Comparison of ENCODE assay signal across 1 cellular context in the genomic region with DNA sequence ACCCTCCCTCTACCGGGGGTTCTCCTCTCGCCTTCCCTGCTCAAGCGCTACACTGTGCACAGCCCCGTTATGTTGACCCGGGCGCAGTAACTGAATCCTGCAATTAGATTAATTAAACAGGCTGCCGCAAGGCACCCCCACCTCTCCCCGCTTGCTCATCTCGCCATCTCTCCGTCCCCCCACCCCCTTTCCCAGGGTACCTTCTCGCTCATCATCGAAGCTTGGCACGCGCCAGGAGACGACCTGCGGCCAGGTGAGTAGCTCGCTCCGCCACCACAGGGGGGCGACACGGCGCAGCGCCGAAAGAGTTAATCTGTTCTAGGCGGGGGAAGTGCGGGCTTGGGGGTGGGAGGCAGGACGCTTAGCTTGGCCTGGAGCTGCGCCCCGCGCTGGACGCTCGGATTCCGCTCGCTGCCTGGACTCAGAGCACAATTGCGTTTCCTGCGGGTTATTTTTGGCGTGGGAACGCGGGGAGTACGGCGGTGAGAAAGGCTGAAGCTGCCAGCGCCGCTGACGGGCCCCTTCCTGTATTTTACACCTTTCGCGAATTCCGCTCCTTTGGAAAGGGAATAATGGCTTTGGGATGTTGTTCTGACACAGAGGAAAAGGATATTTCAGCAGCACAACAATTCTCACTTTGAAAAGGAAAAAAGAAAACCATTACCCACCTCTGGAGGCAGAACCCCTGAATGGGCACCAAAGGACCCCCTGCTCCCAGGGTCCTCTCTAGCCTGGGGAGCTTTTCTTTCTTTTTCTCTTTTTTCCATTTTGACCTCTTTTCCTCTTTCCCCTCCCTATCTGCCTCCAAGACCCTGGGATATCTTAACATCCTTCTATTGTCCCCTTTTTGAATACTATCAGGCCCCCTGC.
TF ChIP-seq lines count a peak whose summit lies in the region.

No MANE protein-coding gene starts in this region.

TF ChIP-seq in K562, 482 proteins besides CTCF, POLR2A, EP300 and RAD21 (continued from another document and continues in another):
- TF ChIP-seq, protein P1, sequence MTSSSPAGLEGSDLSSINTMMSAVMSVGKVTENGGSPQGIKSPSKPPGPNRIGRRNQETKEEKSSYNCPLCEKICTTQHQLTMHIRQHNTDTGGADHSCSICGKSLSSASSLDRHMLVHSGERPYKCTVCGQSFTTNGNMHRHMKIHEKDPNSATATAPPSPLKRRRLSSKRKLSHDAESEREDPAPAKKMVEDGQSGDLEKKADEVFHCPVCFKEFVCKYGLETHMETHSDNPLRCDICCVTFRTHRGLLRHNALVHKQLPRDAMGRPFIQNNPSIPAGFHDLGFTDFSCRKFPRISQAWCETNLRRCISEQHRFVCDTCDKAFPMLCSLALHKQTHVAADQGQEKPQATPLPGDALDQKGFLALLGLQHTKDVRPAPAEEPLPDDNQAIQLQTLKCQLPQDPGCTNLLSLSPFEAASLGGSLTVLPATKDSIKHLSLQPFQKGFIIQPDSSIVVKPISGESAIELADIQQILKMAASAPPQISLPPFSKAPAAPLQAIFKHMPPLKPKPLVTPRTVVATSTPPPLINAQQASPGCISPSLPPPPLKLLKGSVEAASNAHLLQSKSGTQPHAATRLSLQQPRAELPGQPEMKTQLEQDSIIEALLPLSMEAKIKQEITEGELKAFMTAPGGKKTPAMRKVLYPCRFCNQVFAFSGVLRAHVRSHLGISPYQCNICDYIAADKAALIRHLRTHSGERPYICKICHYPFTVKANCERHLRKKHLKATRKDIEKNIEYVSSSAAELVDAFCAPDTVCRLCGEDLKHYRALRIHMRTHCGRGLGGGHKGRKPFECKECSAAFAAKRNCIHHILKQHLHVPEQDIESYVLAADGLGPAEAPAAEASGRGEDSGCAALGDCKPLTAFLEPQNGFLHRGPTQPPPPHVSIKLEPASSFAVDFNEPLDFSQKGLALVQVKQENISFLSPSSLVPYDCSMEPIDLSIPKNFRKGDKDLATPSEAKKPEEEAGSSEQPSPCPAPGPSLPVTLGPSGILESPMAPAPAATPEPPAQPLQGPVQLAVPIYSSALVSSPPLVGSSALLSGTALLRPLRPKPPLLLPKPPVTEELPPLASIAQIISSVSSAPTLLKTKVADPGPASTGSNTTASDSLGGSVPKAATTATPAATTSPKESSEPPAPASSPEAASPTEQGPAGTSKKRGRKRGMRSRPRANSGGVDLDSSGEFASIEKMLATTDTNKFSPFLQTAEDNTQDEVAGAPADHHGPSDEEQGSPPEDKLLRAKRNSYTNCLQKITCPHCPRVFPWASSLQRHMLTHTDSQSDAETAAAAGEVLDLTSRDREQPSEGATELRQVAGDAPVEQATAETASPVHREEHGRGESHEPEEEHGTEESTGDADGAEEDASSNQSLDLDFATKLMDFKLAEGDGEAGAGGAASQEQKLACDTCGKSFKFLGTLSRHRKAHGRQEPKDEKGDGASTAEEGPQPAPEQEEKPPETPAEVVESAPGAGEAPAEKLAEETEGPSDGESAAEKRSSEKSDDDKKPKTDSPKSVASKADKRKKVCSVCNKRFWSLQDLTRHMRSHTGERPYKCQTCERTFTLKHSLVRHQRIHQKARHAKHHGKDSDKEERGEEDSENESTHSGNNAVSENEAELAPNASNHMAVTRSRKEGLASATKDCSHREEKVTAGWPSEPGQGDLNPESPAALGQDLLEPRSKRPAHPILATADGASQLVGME (CRISPR knock-in tag; IDR thresholded peaks at IDR 0.05), result no peak
- TF ChIP-seq, protein P2, sequence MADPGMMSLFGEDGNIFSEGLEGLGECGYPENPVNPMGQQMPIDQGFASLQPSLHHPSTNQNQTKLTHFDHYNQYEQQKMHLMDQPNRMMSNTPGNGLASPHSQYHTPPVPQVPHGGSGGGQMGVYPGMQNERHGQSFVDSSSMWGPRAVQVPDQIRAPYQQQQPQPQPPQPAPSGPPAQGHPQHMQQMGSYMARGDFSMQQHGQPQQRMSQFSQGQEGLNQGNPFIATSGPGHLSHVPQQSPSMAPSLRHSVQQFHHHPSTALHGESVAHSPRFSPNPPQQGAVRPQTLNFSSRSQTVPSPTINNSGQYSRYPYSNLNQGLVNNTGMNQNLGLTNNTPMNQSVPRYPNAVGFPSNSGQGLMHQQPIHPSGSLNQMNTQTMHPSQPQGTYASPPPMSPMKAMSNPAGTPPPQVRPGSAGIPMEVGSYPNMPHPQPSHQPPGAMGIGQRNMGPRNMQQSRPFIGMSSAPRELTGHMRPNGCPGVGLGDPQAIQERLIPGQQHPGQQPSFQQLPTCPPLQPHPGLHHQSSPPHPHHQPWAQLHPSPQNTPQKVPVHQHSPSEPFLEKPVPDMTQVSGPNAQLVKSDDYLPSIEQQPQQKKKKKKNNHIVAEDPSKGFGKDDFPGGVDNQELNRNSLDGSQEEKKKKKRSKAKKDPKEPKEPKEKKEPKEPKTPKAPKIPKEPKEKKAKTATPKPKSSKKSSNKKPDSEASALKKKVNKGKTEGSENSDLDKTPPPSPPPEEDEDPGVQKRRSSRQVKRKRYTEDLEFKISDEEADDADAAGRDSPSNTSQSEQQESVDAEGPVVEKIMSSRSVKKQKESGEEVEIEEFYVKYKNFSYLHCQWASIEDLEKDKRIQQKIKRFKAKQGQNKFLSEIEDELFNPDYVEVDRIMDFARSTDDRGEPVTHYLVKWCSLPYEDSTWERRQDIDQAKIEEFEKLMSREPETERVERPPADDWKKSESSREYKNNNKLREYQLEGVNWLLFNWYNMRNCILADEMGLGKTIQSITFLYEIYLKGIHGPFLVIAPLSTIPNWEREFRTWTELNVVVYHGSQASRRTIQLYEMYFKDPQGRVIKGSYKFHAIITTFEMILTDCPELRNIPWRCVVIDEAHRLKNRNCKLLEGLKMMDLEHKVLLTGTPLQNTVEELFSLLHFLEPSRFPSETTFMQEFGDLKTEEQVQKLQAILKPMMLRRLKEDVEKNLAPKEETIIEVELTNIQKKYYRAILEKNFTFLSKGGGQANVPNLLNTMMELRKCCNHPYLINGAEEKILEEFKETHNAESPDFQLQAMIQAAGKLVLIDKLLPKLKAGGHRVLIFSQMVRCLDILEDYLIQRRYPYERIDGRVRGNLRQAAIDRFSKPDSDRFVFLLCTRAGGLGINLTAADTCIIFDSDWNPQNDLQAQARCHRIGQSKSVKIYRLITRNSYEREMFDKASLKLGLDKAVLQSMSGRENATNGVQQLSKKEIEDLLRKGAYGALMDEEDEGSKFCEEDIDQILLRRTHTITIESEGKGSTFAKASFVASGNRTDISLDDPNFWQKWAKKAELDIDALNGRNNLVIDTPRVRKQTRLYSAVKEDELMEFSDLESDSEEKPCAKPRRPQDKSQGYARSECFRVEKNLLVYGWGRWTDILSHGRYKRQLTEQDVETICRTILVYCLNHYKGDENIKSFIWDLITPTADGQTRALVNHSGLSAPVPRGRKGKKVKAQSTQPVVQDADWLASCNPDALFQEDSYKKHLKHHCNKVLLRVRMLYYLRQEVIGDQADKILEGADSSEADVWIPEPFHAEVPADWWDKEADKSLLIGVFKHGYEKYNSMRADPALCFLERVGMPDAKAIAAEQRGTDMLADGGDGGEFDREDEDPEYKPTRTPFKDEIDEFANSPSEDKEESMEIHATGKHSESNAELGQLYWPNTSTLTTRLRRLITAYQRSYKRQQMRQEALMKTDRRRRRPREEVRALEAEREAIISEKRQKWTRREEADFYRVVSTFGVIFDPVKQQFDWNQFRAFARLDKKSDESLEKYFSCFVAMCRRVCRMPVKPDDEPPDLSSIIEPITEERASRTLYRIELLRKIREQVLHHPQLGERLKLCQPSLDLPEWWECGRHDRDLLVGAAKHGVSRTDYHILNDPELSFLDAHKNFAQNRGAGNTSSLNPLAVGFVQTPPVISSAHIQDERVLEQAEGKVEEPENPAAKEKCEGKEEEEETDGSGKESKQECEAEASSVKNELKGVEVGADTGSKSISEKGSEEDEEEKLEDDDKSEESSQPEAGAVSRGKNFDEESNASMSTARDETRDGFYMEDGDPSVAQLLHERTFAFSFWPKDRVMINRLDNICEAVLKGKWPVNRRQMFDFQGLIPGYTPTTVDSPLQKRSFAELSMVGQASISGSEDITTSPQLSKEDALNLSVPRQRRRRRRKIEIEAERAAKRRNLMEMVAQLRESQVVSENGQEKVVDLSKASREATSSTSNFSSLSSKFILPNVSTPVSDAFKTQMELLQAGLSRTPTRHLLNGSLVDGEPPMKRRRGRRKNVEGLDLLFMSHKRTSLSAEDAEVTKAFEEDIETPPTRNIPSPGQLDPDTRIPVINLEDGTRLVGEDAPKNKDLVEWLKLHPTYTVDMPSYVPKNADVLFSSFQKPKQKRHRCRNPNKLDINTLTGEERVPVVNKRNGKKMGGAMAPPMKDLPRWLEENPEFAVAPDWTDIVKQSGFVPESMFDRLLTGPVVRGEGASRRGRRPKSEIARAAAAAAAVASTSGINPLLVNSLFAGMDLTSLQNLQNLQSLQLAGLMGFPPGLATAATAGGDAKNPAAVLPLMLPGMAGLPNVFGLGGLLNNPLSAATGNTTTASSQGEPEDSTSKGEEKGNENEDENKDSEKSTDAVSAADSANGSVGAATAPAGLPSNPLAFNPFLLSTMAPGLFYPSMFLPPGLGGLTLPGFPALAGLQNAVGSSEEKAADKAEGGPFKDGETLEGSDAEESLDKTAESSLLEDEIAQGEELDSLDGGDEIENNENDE (IDR thresholded peaks at IDR 0.05; ENCODE audit: low read depth, low read length), result no peak
- TF ChIP-seq TCF3 (CRISPR knock-in tag; IDR thresholded peaks at IDR 0.05), result no peak
- TF ChIP-seq CEBPG (CRISPR knock-in tag; IDR thresholded peaks at IDR 0.05), result no peak
- no peak for TF ChIP-seq CEBPG (tag; conservative IDR thresholded peaks at IDR 0.05 in 1 of 2, IDR thresholded peaks at IDR 0.05 in 1 of 2)
- TF ChIP-seq GABPB1 (CRISPR knock-in tag; IDR thresholded peaks at IDR 0.05), result 0 out of 2 replicates have a peak, but pooled peaks have one; percentile 50
- TF ChIP-seq ETV5 (CRISPR knock-in tag; IDR thresholded peaks at IDR 0.05; ENCODE audit: low read depth), result no peak
- TF ChIP-seq, protein P3, sequence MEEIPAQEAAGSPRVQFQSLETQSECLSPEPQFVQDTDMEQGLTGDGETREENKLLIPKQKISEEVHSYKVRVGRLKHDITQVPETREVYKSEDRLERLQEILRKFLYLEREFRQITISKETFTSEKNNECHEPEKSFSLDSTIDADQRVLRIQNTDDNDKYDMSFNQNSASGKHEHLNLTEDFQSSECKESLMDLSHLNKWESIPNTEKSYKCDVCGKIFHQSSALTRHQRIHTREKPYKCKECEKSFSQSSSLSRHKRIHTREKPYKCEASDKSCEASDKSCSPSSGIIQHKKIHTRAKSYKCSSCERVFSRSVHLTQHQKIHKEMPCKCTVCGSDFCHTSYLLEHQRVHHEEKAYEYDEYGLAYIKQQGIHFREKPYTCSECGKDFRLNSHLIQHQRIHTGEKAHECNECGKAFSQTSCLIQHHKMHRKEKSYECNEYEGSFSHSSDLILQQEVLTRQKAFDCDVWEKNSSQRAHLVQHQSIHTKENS (CRISPR knock-in tag; IDR thresholded peaks at IDR 0.05), result no peak
- TF ChIP-seq, protein P4, sequence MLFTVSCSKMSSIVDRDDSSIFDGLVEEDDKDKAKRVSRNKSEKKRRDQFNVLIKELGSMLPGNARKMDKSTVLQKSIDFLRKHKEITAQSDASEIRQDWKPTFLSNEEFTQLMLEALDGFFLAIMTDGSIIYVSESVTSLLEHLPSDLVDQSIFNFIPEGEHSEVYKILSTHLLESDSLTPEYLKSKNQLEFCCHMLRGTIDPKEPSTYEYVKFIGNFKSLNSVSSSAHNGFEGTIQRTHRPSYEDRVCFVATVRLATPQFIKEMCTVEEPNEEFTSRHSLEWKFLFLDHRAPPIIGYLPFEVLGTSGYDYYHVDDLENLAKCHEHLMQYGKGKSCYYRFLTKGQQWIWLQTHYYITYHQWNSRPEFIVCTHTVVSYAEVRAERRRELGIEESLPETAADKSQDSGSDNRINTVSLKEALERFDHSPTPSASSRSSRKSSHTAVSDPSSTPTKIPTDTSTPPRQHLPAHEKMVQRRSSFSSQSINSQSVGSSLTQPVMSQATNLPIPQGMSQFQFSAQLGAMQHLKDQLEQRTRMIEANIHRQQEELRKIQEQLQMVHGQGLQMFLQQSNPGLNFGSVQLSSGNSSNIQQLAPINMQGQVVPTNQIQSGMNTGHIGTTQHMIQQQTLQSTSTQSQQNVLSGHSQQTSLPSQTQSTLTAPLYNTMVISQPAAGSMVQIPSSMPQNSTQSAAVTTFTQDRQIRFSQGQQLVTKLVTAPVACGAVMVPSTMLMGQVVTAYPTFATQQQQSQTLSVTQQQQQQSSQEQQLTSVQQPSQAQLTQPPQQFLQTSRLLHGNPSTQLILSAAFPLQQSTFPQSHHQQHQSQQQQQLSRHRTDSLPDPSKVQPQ (CRISPR knock-in tag; IDR thresholded peaks at IDR 0.05; ENCODE audit: borderline replicate concordance), result no peak
- TF ChIP-seq DACH1 (IDR thresholded peaks at IDR 0.05; ENCODE audit: partially characterized antibody), result no peak
- TF ChIP-seq ATF7 (IDR thresholded peaks at IDR 0.05), result no peak
- TF ChIP-seq ZNF57 (CRISPR knock-in tag; IDR thresholded peaks at IDR 0.05), result no peak
- TF ChIP-seq, protein P5, sequence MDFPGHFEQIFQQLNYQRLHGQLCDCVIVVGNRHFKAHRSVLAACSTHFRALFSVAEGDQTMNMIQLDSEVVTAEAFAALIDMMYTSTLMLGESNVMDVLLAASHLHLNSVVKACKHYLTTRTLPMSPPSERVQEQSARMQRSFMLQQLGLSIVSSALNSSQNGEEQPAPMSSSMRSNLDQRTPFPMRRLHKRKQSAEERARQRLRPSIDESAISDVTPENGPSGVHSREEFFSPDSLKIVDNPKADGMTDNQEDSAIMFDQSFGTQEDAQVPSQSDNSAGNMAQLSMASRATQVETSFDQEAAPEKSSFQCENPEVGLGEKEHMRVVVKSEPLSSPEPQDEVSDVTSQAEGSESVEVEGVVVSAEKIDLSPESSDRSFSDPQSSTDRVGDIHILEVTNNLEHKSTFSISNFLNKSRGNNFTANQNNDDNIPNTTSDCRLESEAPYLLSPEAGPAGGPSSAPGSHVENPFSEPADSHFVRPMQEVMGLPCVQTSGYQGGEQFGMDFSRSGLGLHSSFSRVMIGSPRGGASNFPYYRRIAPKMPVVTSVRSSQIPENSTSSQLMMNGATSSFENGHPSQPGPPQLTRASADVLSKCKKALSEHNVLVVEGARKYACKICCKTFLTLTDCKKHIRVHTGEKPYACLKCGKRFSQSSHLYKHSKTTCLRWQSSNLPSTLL (IDR thresholded peaks at IDR 0.05), result no peak
- TF ChIP-seq DIDO1 (tag; IDR thresholded peaks at IDR 0.05; ENCODE audit: low read depth), result no peak
- TF ChIP-seq, protein P6, sequence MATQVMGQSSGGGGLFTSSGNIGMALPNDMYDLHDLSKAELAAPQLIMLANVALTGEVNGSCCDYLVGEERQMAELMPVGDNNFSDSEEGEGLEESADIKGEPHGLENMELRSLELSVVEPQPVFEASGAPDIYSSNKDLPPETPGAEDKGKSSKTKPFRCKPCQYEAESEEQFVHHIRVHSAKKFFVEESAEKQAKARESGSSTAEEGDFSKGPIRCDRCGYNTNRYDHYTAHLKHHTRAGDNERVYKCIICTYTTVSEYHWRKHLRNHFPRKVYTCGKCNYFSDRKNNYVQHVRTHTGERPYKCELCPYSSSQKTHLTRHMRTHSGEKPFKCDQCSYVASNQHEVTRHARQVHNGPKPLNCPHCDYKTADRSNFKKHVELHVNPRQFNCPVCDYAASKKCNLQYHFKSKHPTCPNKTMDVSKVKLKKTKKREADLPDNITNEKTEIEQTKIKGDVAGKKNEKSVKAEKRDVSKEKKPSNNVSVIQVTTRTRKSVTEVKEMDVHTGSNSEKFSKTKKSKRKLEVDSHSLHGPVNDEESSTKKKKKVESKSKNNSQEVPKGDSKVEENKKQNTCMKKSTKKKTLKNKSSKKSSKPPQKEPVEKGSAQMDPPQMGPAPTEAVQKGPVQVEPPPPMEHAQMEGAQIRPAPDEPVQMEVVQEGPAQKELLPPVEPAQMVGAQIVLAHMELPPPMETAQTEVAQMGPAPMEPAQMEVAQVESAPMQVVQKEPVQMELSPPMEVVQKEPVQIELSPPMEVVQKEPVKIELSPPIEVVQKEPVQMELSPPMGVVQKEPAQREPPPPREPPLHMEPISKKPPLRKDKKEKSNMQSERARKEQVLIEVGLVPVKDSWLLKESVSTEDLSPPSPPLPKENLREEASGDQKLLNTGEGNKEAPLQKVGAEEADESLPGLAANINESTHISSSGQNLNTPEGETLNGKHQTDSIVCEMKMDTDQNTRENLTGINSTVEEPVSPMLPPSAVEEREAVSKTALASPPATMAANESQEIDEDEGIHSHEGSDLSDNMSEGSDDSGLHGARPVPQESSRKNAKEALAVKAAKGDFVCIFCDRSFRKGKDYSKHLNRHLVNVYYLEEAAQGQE (CRISPR knock-in tag; IDR thresholded peaks at IDR 0.05; ENCODE audit: low read depth), result no peak
- no peak for TF ChIP-seq CBX8 (IDR thresholded peaks at IDR 0.05; ENCODE audit: borderline replicate concordance, extremely low read depth, low read depth, low read length, poor library complexity, severe bottlenecking)
- peak; percentile 95 for TF ChIP-seq ZEB2 (IDR thresholded peaks at IDR 0.05)
